Comparison of ENCODE assay signal across 9 cellular contexts in genomic region chr14:100025111-100025510, GRCh38. TPM values are rescaled to one million over a fixed set of nuclear protein-coding genes. Genes with fewer than 3 reads are reported as not detected.
A peak's percentile ranks its signal among the peaks of the same experiment; 100 is the strongest.
DNase-seq lines count a peak whose midpoint lies in the region; ATAC-seq and TF ChIP-seq lines count a peak whose summit lies in the region.
"Had no signal": no experiment of that assay in that cellular context is flagged by ENCODE, and none has a peak within 500 bp of the region (broad histone marks: within the 10 kb centered on the region; RNA-seq: fewer than 3 reads in every experiment).

No MANE protein-coding gene starts in this region.

- no peaks in the 10 kb centered on the region for H3K9me3 ChIP-seq in HCT116 (ENCODE audit: control insufficient read depth in 1 of 2, insufficient read depth in 1 of 2, low read depth in 1 of 2, low read length in 2 of 2)
- H3K9me3 ChIP-seq in OCI-LY7 (ENCODE audit: low read length), result no peaks in the 10 kb centered on the region
- no peaks in the 10 kb centered on the region for H3K9me3 ChIP-seq in mucosa of descending colon

- BruUV-seq in HCT116 (replicated peaks; lab: Mats Ljungman, UMichigan) (no TSS peak), OCI-LY7 (replicated peaks; lab: Mats Ljungman, UMichigan) (no TSS peak), MCF 10A (replicated peaks; lab: Mats Ljungman, UMichigan) (no TSS peak)

- H3K4me1 Mint-ChIP-seq in MCF 10A (ENCODE audit: insufficient read depth, unreplicated experiment), result peaks cover 34% of the 10 kb centered on the region

- CTCF ChIA-PET in HCT116 (lab: Charles Lee), result interaction anchor here (0.6 to 1.2 kb wide), 5 partner anchors 8 to 130 kb away, joined by 3 to 4 read pairs (median 3); no protein-coding TSS in a partner anchor
- CTCF ChIA-PET in OCI-LY7 (lab: Charles Lee; ENCODE audit: unreplicated experiment), result interaction anchor here (1.2 kb wide), 1 partner anchor 42 kb away, joined by 4 read pairs; no protein-coding TSS in a partner anchor
- CTCF ChIA-PET in MCF 10A (lab: Yijun Ruan, JAX), result interaction anchor here (0.5 to 3.6 kb wide), 21 partner anchors 8 to 414 kb away, joined by 3 to 48 read pairs (median 5); no protein-coding TSS in a partner anchor

- POLR2A ChIA-PET in HCT116 (lab: Charles Lee), result no interaction called here
- POLR2A ChIA-PET in OCI-LY7 (lab: Charles Lee), result interaction anchor here (0.6 to 0.7 kb wide), 2 partner anchors 20 to 289 kb away, joined by 3 to 4 read pairs; no protein-coding TSS in a partner anchor
- POLR2A ChIA-PET in MCF 10A (lab: Yijun Ruan, JAX), result interaction anchor here (0.7 to 2.1 kb wide), 2 partner anchors 33 to 42 kb away, joined by 3 to 7 read pairs; no protein-coding TSS in a partner anchor

- ATAC-seq in HCT116, result peak; percentile 98
- ATAC-seq in mucosa of descending colon, result peak; percentile 58
- ATAC-seq in HG02678 (IDR thresholded peaks at IDR 0.05; ENCODE audit: unreplicated experiment), result no peak

- TF ChIP-seq POLR2A in HCT116 (IDR thresholded peaks at IDR 0.05; ENCODE audit: borderline replicate concordance, extremely low read depth, insufficient read depth, insufficient read length), result no peak

- H3K9me2 ChIP-seq in HCT116 (ENCODE audit: insufficient read depth), result no peaks in the 10 kb centered on the region
- no peaks in the 10 kb centered on the region for H3K9me2 ChIP-seq in OCI-LY7 (ENCODE audit: insufficient read depth, low read length)

- H4K20me1 ChIP-seq in HCT116 (ENCODE audit: insufficient read depth) (no peaks in the 10 kb centered on the region), OCI-LY7 (ENCODE audit: insufficient read depth, low read length) (no peaks in the 10 kb centered on the region)

- intact Hi-C loops in HCT116 (cut with micrococcal nuclease) (loop anchor here (2.0 kb wide), 1 partner anchor 42 kb away; no protein-coding TSS in a partner anchor), OCI-LY7 (cut with micrococcal nuclease; ENCODE audit: unreplicated experiment) (loop anchor here (2.0 kb wide), 1 partner anchor 42 kb away; no protein-coding TSS in a partner anchor), MCF 10A (cut with micrococcal nuclease) (loop anchor here (1.0 kb wide), 1 partner anchor 43 kb away; no protein-coding TSS in a partner anchor), mucosa of descending colon (cut with DNase I, micrococcal nuclease) (no loop called here)

- TF ChIP-seq CTCF in HCT116 (IDR thresholded peaks at IDR 0.05 in 2 of 3, conservative IDR thresholded peaks at IDR 0.05 in 1 of 3; ENCODE audit: borderline replicate concordance in 1 of 3, insufficient read depth in 1 of 3, low read depth in 2 of 3, low read length in 2 of 3) (peak; percentile 51 to 64 (median 59); a peak in 5 of 6 replicates), OCI-LY7 (conservative IDR thresholded peaks at IDR 0.05; ENCODE audit: low read length) (peak; percentile 71), MCF 10A (IDR thresholded peaks at IDR 0.05; ENCODE audit: unreplicated experiment) (peak; percentile 48), mucosa of descending colon (IDR thresholded peaks at IDR 0.05) (no peak)

- no peaks in the 10 kb centered on the region for H3K27me3 ChIP-seq in HCT116 (ENCODE audit: insufficient read depth, low read length)

- H3K36me3 ChIP-seq in HCT116 (ENCODE audit: control insufficient read depth in 1 of 2, insufficient read depth in 2 of 2, low read length in 2 of 2) (no peaks in the 10 kb centered on the region), OCI-LY7 (ENCODE audit: insufficient read depth, low read length) (no peaks in the 10 kb centered on the region), mucosa of descending colon (ENCODE audit: low read depth) (no peaks in the 10 kb centered on the region)

- H3K4me3 Mint-ChIP-seq in MCF 10A (ENCODE audit: unreplicated experiment), result no peak overlapping the region

- H2AFZ ChIP-seq in HCT116 (ENCODE audit: low read depth, low read length, poor library complexity, severe bottlenecking) (no peak overlapping the region), OCI-LY7 (ENCODE audit: low read length) (no peak overlapping the region)

- H3K4me3 ChIP-seq in HCT116 (replicated peaks in 1 of 2; ENCODE audit: low read depth in 1 of 2, low read length in 2 of 2) (no peak overlapping the region), OCI-LY7 (ENCODE audit: low read depth, low read length, poor library complexity, severe bottlenecking) (no peak overlapping the region), mucosa of descending colon (no peak overlapping the region)
- H3K4me3 ChIP-seq: SK-N-MC had no signal

- no peaks in the 10 kb centered on the region for H3K9me3 Mint-ChIP-seq in MCF 10A (ENCODE audit: unreplicated experiment)

- no peaks in the 10 kb centered on the region for H3K79me2 ChIP-seq in HCT116 (ENCODE audit: insufficient read depth, low read length)
- no peaks in the 10 kb centered on the region for H3K79me2 ChIP-seq in OCI-LY7 (ENCODE audit: insufficient read depth, low read depth, low read length)

- peaks cover 6% of the 10 kb centered on the region for H3K36me3 Mint-ChIP-seq in MCF 10A (ENCODE audit: insufficient read depth, unreplicated experiment)

- peak; percentile 28 for DNase-seq in DMS 273 treated with DMSO at 0.1 percent for 48 hours (lab: John Stamatoyannopoulos, UW)
- DNase-seq in HCT116 (ENCODE audit: low read depth, low spot score), result peak; percentile 35
- DNase-seq in OCI-LY7 (ENCODE audit: low spot score), result peak; percentile 38
- DNase-seq in MCF 10A (ENCODE audit: unreplicated experiment), result peak; percentile 65
- peak in 1 of 3 donors; percentile 34 for DNase-seq in mucosa of descending colon
- DNase-seq in globus pallidus (ENCODE audit: low spot score), result no peak
- no peak for DNase-seq in NCI-H1092 treated with DMSO at 0.1 percent for 48 hours (lab: John Stamatoyannopoulos, UW)

- peak overlapping the region; percentile 57 for H3K27ac Mint-ChIP-seq in MCF 10A (ENCODE audit: low read depth, unreplicated experiment)

- H3K4me1 ChIP-seq in HCT116 (ENCODE audit: control insufficient read depth in 1 of 2, insufficient read depth in 2 of 2, low read length in 2 of 2) (peaks cover 2 to 10% of the 10 kb centered on the region in 2 experiments; a peak in 2 of 4 replicates), OCI-LY7 (ENCODE audit: insufficient read depth, low read length, poor library complexity, severe bottlenecking) (no peaks in the 10 kb centered on the region), mucosa of descending colon (ENCODE audit: low read depth) (no peaks in the 10 kb centered on the region)

- RAD21 ChIA-PET in HCT116 (lab: Charles Lee; ENCODE audit: low non-redundant PET in 1 of 2, low total read pairs in 2 of 2, uncharacterized antibody in 2 of 2, unreplicated experiment in 2 of 2), result interaction anchor here in 1 of 2 experiments (0.6 kb wide), 1 partner anchor 57 kb away, joined by 7 read pairs; no protein-coding TSS in a partner anchor

- 0 out of 2 replicates have a peak overlapping the region, but pooled peaks have one; percentile 19 for H3K9ac ChIP-seq in HCT116 (ENCODE audit: low read length)

- TF ChIP-seq RAD21 in HCT116 (IDR thresholded peaks at IDR 0.05; ENCODE audit: low read depth), result peak; percentile 68

- no peaks in the 10 kb centered on the region for H3K27me3 Mint-ChIP-seq in MCF 10A (ENCODE audit: insufficient read depth, unreplicated experiment)

- no peak overlapping the region for H3K27ac ChIP-seq in HCT116 (ENCODE audit: low read depth, low read length)
- no peak overlapping the region for H3K27ac ChIP-seq in OCI-LY7 (ENCODE audit: low read depth, low read length, poor library complexity, severe bottlenecking)
- H3K27ac ChIP-seq: SK-N-MC had no signal

- H3K4me2 ChIP-seq in HCT116 (ENCODE audit: low read length) (no peak overlapping the region), OCI-LY7 (ENCODE audit: low read length) (no peak overlapping the region)

TF ChIP-seq in HCT116, 20 proteins besides CTCF, POLR2A, EP300 and RAD21 (continues in another document):
- TF ChIP-seq FOSL1 (IDR thresholded peaks at IDR 0.05; ENCODE audit: low read depth) (no peak), ZFX (IDR thresholded peaks at IDR 0.05) (peak; percentile 39), EGR1 (IDR thresholded peaks at IDR 0.05; ENCODE audit: low read depth) (no peak), POLR2AphosphoS5 (IDR thresholded peaks at IDR 0.05; ENCODE audit: low read depth, low read length) (no peak), ZNF274 (IDR thresholded peaks at IDR 0.05; ENCODE audit: low read depth, low read length) (no peak), MAX (IDR thresholded peaks at IDR 0.05) (peak; percentile 69), ATF3 (IDR thresholded peaks at IDR 0.05) (no peak), CEBPB (IDR thresholded peaks at IDR 0.05; ENCODE audit: low read depth) (no peak), EZH2 (IDR thresholded peaks at IDR 0.05) (no peak), CBX3 (IDR thresholded peaks at IDR 0.05; ENCODE audit: low read depth) (0 out of 2 replicates have a peak, but pooled peaks have one; percentile 30), SRF (IDR thresholded peaks at IDR 0.05; ENCODE audit: low read depth) (no peak), EZH2phosphoT487 (IDR thresholded peaks at IDR 0.05; ENCODE audit: borderline replicate concordance) (no peak)

RNA-seq across cellular contexts. Expression of gene EVL, which starts 40.1 kb away (rescaled TPM):
- total RNA-seq in HCT116 (2021; ENCODE audit: unreplicated experiment), result 19.9 TPM
- polyA plus RNA-seq in HCT116 (2012), result 15.6 and 18.8 TPM in 2 replicates
- 154 and 206 TPM in 2 replicates for total RNA-seq in OCI-LY7 (2014; rRNA removed; shearing (Covaris generic))
- 298 and 324 TPM in 2 replicates for total RNA-seq in OCI-LY7 (2022)
- 52.5 and 55.4 TPM in 2 replicates for total RNA-seq in MCF 10A (2022)
- 10 to 100 TPM; 32.0 to 42.8 (median 36.0) TPM for total RNA-seq in mucosa of descending colon

Comparison
In these comparisons a context has a peak if more than half of its experiments do, and no peak if none do; other contexts are left out.
1. DNase-seq: peak in DMS 273 treated with DMSO at 0.1 percent for 48 hours (single experiment), HCT116 (single experiment), OCI-LY7 (single experiment) and MCF 10A (single experiment); none in globus pallidus (single experiment) and NCI-H1092 treated with DMSO at 0.1 percent for 48 hours (single experiment).
2. intact Hi-C loops: an anchor here in HCT116 (2.0 kb wide), OCI-LY7 (2.0 kb wide) and MCF 10A (1.0 kb wide); none called in mucosa of descending colon.